15 cellular contexts compared by ENCODE assay signal in the genomic region with DNA sequence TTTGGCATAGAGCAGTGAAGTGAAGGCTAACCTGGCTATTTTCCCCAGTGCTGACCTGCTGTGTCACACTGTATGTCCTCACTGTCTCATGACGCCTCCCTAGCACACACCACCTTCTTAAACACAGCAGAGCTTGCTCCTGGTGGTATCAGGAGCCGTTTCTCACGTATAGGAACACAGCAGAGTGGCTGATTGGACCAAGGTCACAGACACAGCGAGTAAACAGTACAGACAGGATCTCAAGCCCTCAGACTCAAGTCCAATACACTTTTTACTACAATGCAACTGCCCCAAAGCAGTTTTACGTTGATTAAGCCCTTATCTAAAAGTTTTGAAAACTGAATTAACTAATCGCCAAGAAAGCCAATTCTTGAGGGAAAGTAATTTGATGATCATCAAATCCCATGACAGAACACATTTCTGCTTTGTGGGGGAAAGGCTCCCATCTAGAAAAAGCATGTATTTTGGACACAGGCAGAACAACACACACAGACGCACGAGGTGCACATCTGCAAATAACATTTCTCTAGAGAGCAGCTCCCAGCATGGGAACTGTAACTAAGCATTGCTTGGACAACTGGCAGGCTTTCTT. TPM values are rescaled to one million over a fixed set of nuclear protein-coding genes. Genes with fewer than 3 reads are reported as not detected.
A peak's percentile ranks its signal among the peaks of the same experiment; 100 is the strongest.
DNase-seq lines count a peak whose midpoint lies in the region; ATAC-seq and TF ChIP-seq lines count a peak whose summit lies in the region.
"Had no signal": no experiment of that assay in that cellular context is flagged by ENCODE, and none has a peak within 500 bp of the region (broad histone marks: within the 10 kb centered on the region; RNA-seq: fewer than 3 reads in every experiment).

No MANE protein-coding gene starts in this region.

- no peaks in the 10 kb centered on the region for H3K27me3 Mint-ChIP-seq in activated naive CD8-positive, alpha-beta T cell treated with anti-CD3 and anti-CD28 coated beads, Interleukin-2, amount 50 U/mL, for 24 hours
- no peaks in the 10 kb centered on the region for H3K27me3 Mint-ChIP-seq in activated naive CD8-positive, alpha-beta T cell treated with anti-CD3 and anti-CD28 coated beads for 36 hours
- H3K27me3 Mint-ChIP-seq in endothelial cell (ENCODE audit: unreplicated experiment): peaks cover 5% of the 10 kb centered on the region
- no peaks in the 10 kb centered on the region for H3K27me3 Mint-ChIP-seq in type B pancreatic cell
- no peaks in the 10 kb centered on the region for H3K27me3 Mint-ChIP-seq in activated T-cell treated with anti-CD3 and anti-CD28 coated beads, Interleukin-2, amount 50 U/mL, for 4 hours (ENCODE audit: low read depth)
- peaks cover 4% of the 10 kb centered on the region for H3K27me3 Mint-ChIP-seq in neural progenitor cell (ENCODE audit: insufficient read depth, low read depth)
- H3K27me3 Mint-ChIP-seq: dendritic cell treated with granulocyte-macrophage colony-stimulating factor and Interleukin-4, amounts not matched to agents 40 ng/mL and 50 ng/mL, for 4 days; naive thymus-derived CD4-positive, alpha-beta T cell had no signal

- H3K4me3 ChIP-seq in mucosa of descending colon (no peak overlapping the region), neural progenitor cell (no peak overlapping the region)

- TF ChIP-seq CTCF in endothelial cell (IDR thresholded peaks at IDR 0.05; ENCODE audit: unreplicated experiment): no peak
- no peak for TF ChIP-seq CTCF in mucosa of descending colon (IDR thresholded peaks at IDR 0.05)
- TF ChIP-seq CTCF in type B pancreatic cell (conservative IDR thresholded peaks at IDR 0.05): no peak
- TF ChIP-seq CTCF in neural progenitor cell (IDR thresholded peaks at IDR 0.05): no peak

- peaks cover 100% of the 10 kb centered on the region for H3K79me2 ChIP-seq in neural progenitor cell (ENCODE audit: low read depth)

- H3K4me1 Mint-ChIP-seq in activated naive CD8-positive, alpha-beta T cell treated with anti-CD3 and anti-CD28 coated beads, Interleukin-2, amount 50 U/mL, for 24 hours: peaks cover 66% of the 10 kb centered on the region
- H3K4me1 Mint-ChIP-seq in activated naive CD8-positive, alpha-beta T cell treated with anti-CD3 and anti-CD28 coated beads for 36 hours: peaks cover 44% of the 10 kb centered on the region
- peaks cover 28% of the 10 kb centered on the region for H3K4me1 Mint-ChIP-seq in endothelial cell (ENCODE audit: unreplicated experiment)
- H3K4me1 Mint-ChIP-seq in type B pancreatic cell (ENCODE audit: unreplicated experiment): peaks cover 29% of the 10 kb centered on the region
- peaks cover 64% of the 10 kb centered on the region for H3K4me1 Mint-ChIP-seq in activated T-cell treated with anti-CD3 and anti-CD28 coated beads, Interleukin-2, amount 50 U/mL, for 4 hours (ENCODE audit: low read depth)
- peaks cover 8% of the 10 kb centered on the region for H3K4me1 Mint-ChIP-seq in neural progenitor cell

- H2AFZ ChIP-seq in neural progenitor cell (replicated peaks): no peak overlapping the region

- H3K27me3 ChIP-seq in neural progenitor cell: no peaks in the 10 kb centered on the region

- H3K4me3 Mint-ChIP-seq in activated naive CD8-positive, alpha-beta T cell treated with anti-CD3 and anti-CD28 coated beads, Interleukin-2, amount 50 U/mL, for 24 hours: no peak overlapping the region
- no peak overlapping the region for H3K4me3 Mint-ChIP-seq in activated naive CD8-positive, alpha-beta T cell treated with anti-CD3 and anti-CD28 coated beads for 36 hours
- H3K4me3 Mint-ChIP-seq in endothelial cell (ENCODE audit: unreplicated experiment) (peak overlapping the region; percentile 49), type B pancreatic cell (peak overlapping the region; percentile 5), neural progenitor cell (no peak overlapping the region)
- no peak overlapping the region for H3K4me3 Mint-ChIP-seq in activated T-cell treated with anti-CD3 and anti-CD28 coated beads, Interleukin-2, amount 50 U/mL, for 4 hours
- H3K4me3 Mint-ChIP-seq: dendritic cell treated with granulocyte-macrophage colony-stimulating factor and Interleukin-4, amounts not matched to agents 40 ng/mL and 50 ng/mL, for 4 days; naive thymus-derived CD4-positive, alpha-beta T cell had no signal

- H3K9me3 Mint-ChIP-seq in activated naive CD8-positive, alpha-beta T cell treated with anti-CD3 and anti-CD28 coated beads, Interleukin-2, amount 50 U/mL, for 24 hours: no peaks in the 10 kb centered on the region
- no peaks in the 10 kb centered on the region for H3K9me3 Mint-ChIP-seq in activated naive CD8-positive, alpha-beta T cell treated with anti-CD3 and anti-CD28 coated beads for 36 hours
- no peaks in the 10 kb centered on the region for H3K9me3 Mint-ChIP-seq in endothelial cell (ENCODE audit: unreplicated experiment)
- H3K9me3 Mint-ChIP-seq in type B pancreatic cell: no peaks in the 10 kb centered on the region
- no peaks in the 10 kb centered on the region for H3K9me3 Mint-ChIP-seq in activated T-cell treated with anti-CD3 and anti-CD28 coated beads, Interleukin-2, amount 50 U/mL, for 4 hours
- peaks cover 3% of the 10 kb centered on the region for H3K9me3 Mint-ChIP-seq in neural progenitor cell
- H3K9me3 Mint-ChIP-seq: activated naive CD4-positive, alpha-beta T cell treated with anti-CD3 and anti-CD28 coated beads, Interleukin-2, amount 50 U/mL, for 72 hours; naive thymus-derived CD4-positive, alpha-beta T cell had no signal

- H4K20me1 ChIP-seq in neural progenitor cell (ENCODE audit: low read depth): peaks cover 95% of the 10 kb centered on the region

- no peak for DNase-seq in activated naive CD8-positive, alpha-beta T cell treated with anti-CD3 and anti-CD28 coated beads, Interleukin-2, amount 50 U/mL, for 24 hours
- no peak for DNase-seq in activated naive CD8-positive, alpha-beta T cell treated with anti-CD3 and anti-CD28 coated beads for 36 hours
- no peak for DNase-seq in endothelial cell (ENCODE audit: low spot score)
- no peak for DNase-seq in mucosa of descending colon
- DNase-seq in type B pancreatic cell (ENCODE audit: extremely low spot score, unreplicated experiment): no peak
- no peak for DNase-seq in activated T-cell treated with anti-CD3 and anti-CD28 coated beads, Interleukin-2, amount 50 U/mL, for 4 hours
- DNase-seq in neural progenitor cell (ENCODE audit: low spot score): no peak
- DNase-seq: DMS153; kidney; naive thymus-derived CD4-positive, alpha-beta T cell; NCI-H1417; NCI-H510A treated with DMSO at 0.1 percent for 48 hours had no signal

- peaks cover 17% of the 10 kb centered on the region for H3K36me3 Mint-ChIP-seq in activated naive CD8-positive, alpha-beta T cell treated with anti-CD3 and anti-CD28 coated beads, Interleukin-2, amount 50 U/mL, for 24 hours (ENCODE audit: low read depth)
- peaks cover 20% of the 10 kb centered on the region for H3K36me3 Mint-ChIP-seq in activated naive CD8-positive, alpha-beta T cell treated with anti-CD3 and anti-CD28 coated beads for 36 hours
- peaks cover 19% of the 10 kb centered on the region for H3K36me3 Mint-ChIP-seq in endothelial cell (ENCODE audit: low read depth, unreplicated experiment)
- H3K36me3 Mint-ChIP-seq in type B pancreatic cell: peaks cover 3% of the 10 kb centered on the region
- peaks cover 3% of the 10 kb centered on the region for H3K36me3 Mint-ChIP-seq in activated T-cell treated with anti-CD3 and anti-CD28 coated beads, Interleukin-2, amount 50 U/mL, for 4 hours (ENCODE audit: insufficient read depth)
- peaks cover 16% of the 10 kb centered on the region for H3K36me3 Mint-ChIP-seq in neural progenitor cell

- H3K9ac ChIP-seq in neural progenitor cell: no peak overlapping the region

- H3F3A ChIP-seq in neural progenitor cell (ENCODE audit: low read depth): no peaks in the 10 kb centered on the region

- peak overlapping the region; percentile 16 for H3K27ac Mint-ChIP-seq in activated naive CD8-positive, alpha-beta T cell treated with anti-CD3 and anti-CD28 coated beads, Interleukin-2, amount 50 U/mL, for 24 hours
- H3K27ac Mint-ChIP-seq in activated naive CD8-positive, alpha-beta T cell treated with anti-CD3 and anti-CD28 coated beads for 36 hours: no peak overlapping the region
- H3K27ac Mint-ChIP-seq in endothelial cell (ENCODE audit: unreplicated experiment): peak overlapping the region; percentile 73
- peak overlapping the region; percentile 70 for H3K27ac Mint-ChIP-seq in type B pancreatic cell
- H3K27ac Mint-ChIP-seq in neural progenitor cell: no peak overlapping the region
- H3K27ac Mint-ChIP-seq: activated naive CD4-positive, alpha-beta T cell treated with anti-CD3 and anti-CD28 coated beads, Interleukin-2, amount 50 U/mL, for 72 hours; dendritic cell treated with granulocyte-macrophage colony-stimulating factor and Interleukin-4, amounts not matched to agents 40 ng/mL and 50 ng/mL, for 4 days had no signal

- no peak overlapping the region for H3K27ac ChIP-seq in neural progenitor cell

- H3K9me3 ChIP-seq in mucosa of descending colon: no peaks in the 10 kb centered on the region
- H3K9me3 ChIP-seq in neural progenitor cell (ENCODE audit: low read depth): no peaks in the 10 kb centered on the region

- no peak for ATAC-seq in activated naive CD8-positive, alpha-beta T cell treated with anti-CD3 and anti-CD28 coated beads, Interleukin-2, amount 50 U/mL, for 24 hours
- ATAC-seq in mucosa of descending colon: peak; percentile 37
- ATAC-seq in HG03521 (IDR thresholded peaks at IDR 0.05; ENCODE audit: unreplicated experiment): no peak
- ATAC-seq in activated T-cell treated with anti-CD3 and anti-CD28 coated beads, Interleukin-2, amount 50 U/mL, for 4 hours: no peak
- ATAC-seq: activated naive CD4-positive, alpha-beta T cell treated with anti-CD3 and anti-CD28 coated beads, Interleukin-2, amount 50 U/mL, for 72 hours; naive thymus-derived CD4-positive, alpha-beta T cell had no signal

- no peaks in the 10 kb centered on the region for H3K36me3 ChIP-seq in mucosa of descending colon (ENCODE audit: low read depth)
- no peaks in the 10 kb centered on the region for H3K36me3 ChIP-seq in neural progenitor cell

- no peak overlapping the region for H3K4me2 ChIP-seq in neural progenitor cell

- intact Hi-C loops in mucosa of descending colon (cut with DNase I, micrococcal nuclease): no loop called here

- H3K4me1 ChIP-seq in mucosa of descending colon (ENCODE audit: low read depth) (peaks cover 38% of the 10 kb centered on the region), neural progenitor cell (no peaks in the 10 kb centered on the region)

RNA-seq across cellular contexts. Expression of gene ARHGAP17, which starts 15.2 kb away (rescaled TPM):
- 10 to 100 TPM; 72.5 to 79.3 TPM for total RNA-seq in activated naive CD8-positive, alpha-beta T cell treated with anti-CD3 and anti-CD28 coated beads for 36 hours
- total RNA-seq in endothelial cell (ENCODE audit: unreplicated experiment): 125 TPM
- total RNA-seq in mucosa of descending colon: 100 to 1,000 TPM in 2 of 3 donors, 10 to 100 TPM in 1; 95.4 to 145 (median 111) TPM
- 72.6 and 88.0 TPM in 2 replicates for total RNA-seq in type B pancreatic cell (ENCODE audit: low replicate concordance)
- 10 to 100 TPM; 69.5 to 83.6 (median 73.1) TPM for total RNA-seq in activated T-cell treated with anti-CD3 and anti-CD28 coated beads, Interleukin-2, amount 50 U/mL, for 4 hours
- total RNA-seq in neural progenitor cell (ENCODE audit: low replicate concordance): 33.1 and 53.9 TPM in 2 replicates

Comparison
In these comparisons a context has a peak if more than half of its experiments do, and no peak if none do; other contexts are left out.
1. H3K27ac Mint-ChIP-seq: peak in activated naive CD8-positive, alpha-beta T cell treated with anti-CD3 and anti-CD28 coated beads, Interleukin-2, amount 50 U/mL, for 24 hours (single experiment), endothelial cell (single experiment) and type B pancreatic cell (single experiment); none in activated naive CD8-positive, alpha-beta T cell treated with anti-CD3 and anti-CD28 coated beads for 36 hours (single experiment) and neural progenitor cell (single experiment).
2. H3K4me3 Mint-ChIP-seq: peak in endothelial cell (single experiment) and type B pancreatic cell (single experiment); none in activated naive CD8-positive, alpha-beta T cell treated with anti-CD3 and anti-CD28 coated beads, Interleukin-2, amount 50 U/mL, for 24 hours (single experiment), activated naive CD8-positive, alpha-beta T cell treated with anti-CD3 and anti-CD28 coated beads for 36 hours (single experiment), activated T-cell treated with anti-CD3 and anti-CD28 coated beads, Interleukin-2, amount 50 U/mL, for 4 hours (single experiment) and neural progenitor cell (single experiment).